ENCODE assay signal across 19 cellular contexts in the genomic region with DNA sequence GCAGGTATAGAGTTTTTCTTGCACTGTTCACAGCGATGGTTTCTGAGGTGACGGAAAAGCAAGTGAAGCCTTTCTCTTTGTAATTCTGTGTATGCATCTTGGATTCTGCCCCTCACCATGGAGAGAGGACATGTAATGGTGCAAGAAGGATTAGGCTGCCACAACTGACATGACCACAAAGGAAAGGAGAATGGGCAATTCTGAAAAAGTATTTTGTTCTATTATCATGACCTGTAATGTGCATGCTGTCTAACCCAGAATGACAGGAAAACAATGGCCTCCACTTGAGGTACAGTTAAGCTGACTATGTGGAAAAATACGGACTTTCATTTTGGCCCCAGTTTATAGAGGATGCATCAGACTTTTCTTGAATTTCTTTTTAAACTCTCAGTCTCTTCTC.
"Had no signal": no experiment of that assay in that cellular context is flagged by ENCODE, and none has a peak within 500 bp of the region (broad histone marks: within the 10 kb centered on the region; RNA-seq: fewer than 3 reads in every experiment).

No MANE protein-coding gene starts in this region.

- DNase-seq: dermis blood vessel endothelial cell; dorsolateral prefrontal cortex; effector CD4-positive, alpha-beta T cell; effector memory CD4-positive, alpha-beta T cell; esophagus squamous epithelium; foreskin fibroblast; foreskin melanocyte; gastrocnemius medialis; glutamatergic neuron; head of caudate nucleus; heart right ventricle; hippocampal formation; left cardiac atrium; left lung; left ventricle myocardium superior; lower lobe of right lung; mesenchymal stem cell; midbrain had no signal

- H3K9me3 ChIP-seq: esophagus squamous epithelium, gastrocnemius medialis, heart right ventricle, left lung, lower lobe of right lung had no signal

- H3K27ac ChIP-seq: coronary artery, dorsolateral prefrontal cortex, esophagus squamous epithelium, gastrocnemius medialis, heart right ventricle, left lung, lower lobe of right lung had no signal

- H3K4me1 ChIP-seq: esophagus squamous epithelium, gastrocnemius medialis, heart right ventricle, left lung, lower lobe of right lung had no signal

- H3K36me3 ChIP-seq: esophagus squamous epithelium, gastrocnemius medialis, heart right ventricle, left lung, lower lobe of right lung had no signal

- H3K4me3 ChIP-seq: coronary artery, dorsolateral prefrontal cortex, esophagus squamous epithelium, gastrocnemius medialis, heart right ventricle, left lung, lower lobe of right lung had no signal

- H3K27me3 ChIP-seq: esophagus squamous epithelium, gastrocnemius medialis, left lung had no signal
